ENCODE assay signal across 10 cellular contexts in the genomic region with DNA sequence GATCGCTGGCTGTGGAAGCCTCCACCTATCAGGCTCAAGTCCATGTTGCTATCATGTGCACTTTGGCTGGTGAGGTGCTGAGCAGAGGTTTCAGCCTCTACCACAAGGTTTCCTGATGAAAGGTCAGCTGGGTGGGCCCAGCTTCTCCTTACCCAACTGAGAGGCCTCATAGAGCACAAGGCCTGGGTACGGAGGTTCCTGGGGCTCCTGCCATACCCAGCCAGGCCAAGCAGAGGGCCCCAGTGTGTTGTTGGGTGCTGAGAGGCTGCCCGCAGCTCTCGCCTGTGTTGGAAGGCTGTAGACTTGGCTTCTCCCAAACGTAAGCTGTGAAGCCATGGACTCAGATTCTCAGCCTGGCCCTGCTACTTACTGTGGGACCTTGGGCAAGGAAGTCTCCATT. TPM values are rescaled to one million over a fixed set of nuclear protein-coding genes. Genes with fewer than 3 reads are reported as not detected.
DNase-seq lines count a peak whose midpoint lies in the region; ATAC-seq and TF ChIP-seq lines count a peak whose summit lies in the region.
"Had no signal": no experiment of that assay in that cellular context is flagged by ENCODE, and none has a peak within 500 bp of the region (broad histone marks: within the 10 kb centered on the region; RNA-seq: fewer than 3 reads in every experiment).

No MANE protein-coding gene starts in this region.

- no peaks in the 10 kb centered on the region for H3K27me3 Mint-ChIP-seq in central memory CD8-positive, alpha-beta T cell

- TF ChIP-seq CTCF in cardiac muscle cell (IDR thresholded peaks at IDR 0.05; ENCODE audit: low read depth, low read length), result no peak
- no peak for TF ChIP-seq CTCF in vagina (IDR thresholded peaks at IDR 0.05)

- peaks cover 4% of the 10 kb centered on the region for H3K36me3 Mint-ChIP-seq in central memory CD8-positive, alpha-beta T cell (ENCODE audit: insufficient read depth)

- H3K4me1 ChIP-seq in cardiac muscle cell (ENCODE audit: low read depth) (peaks cover 41% of the 10 kb centered on the region), muscle layer of duodenum (ENCODE audit: control insufficient read depth in 1 of 2, insufficient read depth in 2 of 2, low read length in 2 of 2) (peaks cover 54% of the 10 kb centered on the region in 2 donors), vagina (peaks cover 82% of the 10 kb centered on the region)

- H3K27ac ChIP-seq in cardiac muscle cell, result peak overlapping the region; percentile 94
- peak overlapping the region; percentile 91 for H3K27ac ChIP-seq in muscle layer of duodenum (ENCODE audit: low read length)
- peak overlapping the region; percentile 98 for H3K27ac ChIP-seq in vagina

- no peaks in the 10 kb centered on the region for H3K9me3 Mint-ChIP-seq in central memory CD8-positive, alpha-beta T cell

- no peaks in the 10 kb centered on the region for H3K9me3 ChIP-seq in cardiac muscle cell (ENCODE audit: low read depth)
- no peaks in the 10 kb centered on the region for H3K9me3 ChIP-seq in muscle layer of duodenum (ENCODE audit: control insufficient read depth in 1 of 2, low read length in 2 of 2)
- H3K9me3 ChIP-seq in vagina, result no peaks in the 10 kb centered on the region

- intact Hi-C loops in Right ventricle myocardium superior (cut with DNase I), result no loop called here
- intact Hi-C loops in vagina (cut with DNase I), result no loop called here

- H3K4me1 Mint-ChIP-seq in central memory CD8-positive, alpha-beta T cell, result peaks cover 80% of the 10 kb centered on the region

- H3K36me3 ChIP-seq in cardiac muscle cell (no peaks in the 10 kb centered on the region), muscle layer of duodenum (ENCODE audit: control insufficient read depth in 1 of 2, insufficient read depth in 2 of 2, low read length in 2 of 2) (no peaks in the 10 kb centered on the region), vagina (no peaks in the 10 kb centered on the region)

- H3K27me3 ChIP-seq in cardiac muscle cell, result no peaks in the 10 kb centered on the region
- H3K27me3 ChIP-seq in muscle layer of duodenum (ENCODE audit: low read depth, low read length), result no peaks in the 10 kb centered on the region
- no peaks in the 10 kb centered on the region for H3K27me3 ChIP-seq in vagina

- H3K27ac Mint-ChIP-seq in central memory CD8-positive, alpha-beta T cell (ENCODE audit: low read depth), result peak overlapping the region; percentile 53

- no peak for ATAC-seq in Right ventricle myocardium superior (ENCODE audit: poor library complexity)
- peak; percentile 55 for ATAC-seq in central memory CD8-positive, alpha-beta T cell (replicated peaks; ENCODE audit: extremely low read depth, poor library complexity, severe bottlenecking)
- ATAC-seq in GM21825 (IDR thresholded peaks at IDR 0.05; ENCODE audit: unreplicated experiment), result no peak
- no peak for ATAC-seq in GM19035 (IDR thresholded peaks at IDR 0.05; ENCODE audit: unreplicated experiment)

- H3K4me3 Mint-ChIP-seq in central memory CD8-positive, alpha-beta T cell, result peak overlapping the region; percentile 40

- H3K4me3 ChIP-seq in cardiac muscle cell, result no peak overlapping the region
- no peak overlapping the region for H3K4me3 ChIP-seq in muscle layer of duodenum (ENCODE audit: low read depth in 1 of 2, low read length in 2 of 2)
- H3K4me3 ChIP-seq in vagina, result no peak overlapping the region

- TF ChIP-seq POLR2A in vagina (IDR thresholded peaks at IDR 0.05), result no peak

- DNase-seq in cardiac muscle cell (ENCODE audit: low read depth in 1 of 2, low spot score in 1 of 2) (no peak), Right ventricle myocardium superior (no peak), vagina (ENCODE audit: extremely low spot score in 2 of 2) (no peak), NCI-H2029 treated with DMSO at 0.1 percent for 48 hours (lab: John Stamatoyannopoulos, UW) (no peak)
- no peak for DNase-seq in central memory CD8-positive, alpha-beta T cell (ENCODE audit: low spot score in 2 of 2)
- DNase-seq: COR-L47, NCI-H1436 had no signal

RNA-seq across cellular contexts. Expression of a gene that starts 28.2 kb away (rescaled TPM):
- total RNA-seq in cardiac muscle cell (391 and 465 TPM in 2 replicates), Right ventricle myocardium superior (125 TPM), vagina (513 TPM)
- polyA plus RNA-seq in cardiac muscle cell, result 70.2 and 77.4 TPM in 2 replicates

RNA-seq across cellular contexts. Expression of a gene that starts 56.6 kb away (rescaled TPM):
- total RNA-seq in cardiac muscle cell (504 and 711 TPM in 2 replicates), Right ventricle myocardium superior (644 TPM), vagina (349 TPM)
- 258 and 455 TPM in 2 replicates for polyA plus RNA-seq in cardiac muscle cell

RNA-seq across cellular contexts. Expression of a gene that starts 57.9 kb away (rescaled TPM):
- total RNA-seq in cardiac muscle cell, result 2.4 and 3.9 TPM in 2 replicates
- polyA plus RNA-seq in cardiac muscle cell, result 4.6 and 7.7 TPM in 2 replicates
- 1.3 TPM for total RNA-seq in Right ventricle myocardium superior
- total RNA-seq in vagina, result 47.9 TPM

Comparison
In these comparisons a context has a peak if more than half of its experiments do, and no peak if none do; other contexts are left out.
1. RNA of a gene that starts 57.9 kb away (total RNA-seq): 47.9 TPM in vagina (single experiment); 2.4 to 3.9 TPM in cardiac muscle cell and 1.3 TPM in Right ventricle myocardium superior (single experiment); every median in the first group is over 10 times any median in the second.
2. Peak in every context shown above with its lines, with median percentiles within 50 percentile points of each other: H3K27ac ChIP-seq.